In genomic region chr3:195003893-195004289, GRCh38 we compare ENCODE assay signal across 2 cellular contexts.
TF ChIP-seq lines count a peak whose summit lies in the region.

No MANE protein-coding gene starts in this region.

TF ChIP-seq in IMR-90, 13 proteins besides CTCF, POLR2A, EP300 and RAD21:
- TF ChIP-seq SMC3 (IDR thresholded peaks at IDR 0.05; ENCODE audit: low read depth, low read length) = no peak
- TF ChIP-seq CHD1 (IDR thresholded peaks at IDR 0.05; ENCODE audit: low read depth, low read length) = no peak
- no peak for TF ChIP-seq MAZ (IDR thresholded peaks at IDR 0.05; ENCODE audit: borderline replicate concordance, low read depth, low read length)
- no peak for TF ChIP-seq BHLHE40 (IDR thresholded peaks at IDR 0.05; ENCODE audit: low read depth, low read length)
- no peak for TF ChIP-seq MAFK (IDR thresholded peaks at IDR 0.05; ENCODE audit: low read depth, low read length)
- no peak for TF ChIP-seq ELK1 (IDR thresholded peaks at IDR 0.05; ENCODE audit: borderline replicate concordance, low read depth, low read length)
- no peak for TF ChIP-seq CEBPB (IDR thresholded peaks at IDR 0.05; ENCODE audit: low read depth, low read length)
- TF ChIP-seq RFX5 (IDR thresholded peaks at IDR 0.05; ENCODE audit: low read depth, low read length) = no peak
- no peak for TF ChIP-seq FOS (IDR thresholded peaks at IDR 0.05; ENCODE audit: low read depth, low read length)
- TF ChIP-seq MXI1 (IDR thresholded peaks at IDR 0.05; ENCODE audit: borderline replicate concordance, low read depth, low read length) = no peak
- no peak for TF ChIP-seq NFE2L2 (IDR thresholded peaks at IDR 0.05; ENCODE audit: low read depth, low read length)
- no peak for TF ChIP-seq USF2 (IDR thresholded peaks at IDR 0.05; ENCODE audit: low read depth, low read length)
- no peak for TF ChIP-seq RCOR1 (IDR thresholded peaks at IDR 0.05; ENCODE audit: insufficient replicate concordance, low read length)
TF ChIP-seq in IMR-90: peak in this region for 0.

TF ChIP-seq in H1, 55 proteins besides CTCF, POLR2A, EP300 and RAD21:
- TF ChIP-seq SP4 (IDR thresholded peaks at IDR 0.05; ENCODE audit: low read length) (no peak), TCF12 (IDR thresholded peaks at IDR 0.05; ENCODE audit: low read depth, low read length) (no peak)
